In the genomic region with DNA sequence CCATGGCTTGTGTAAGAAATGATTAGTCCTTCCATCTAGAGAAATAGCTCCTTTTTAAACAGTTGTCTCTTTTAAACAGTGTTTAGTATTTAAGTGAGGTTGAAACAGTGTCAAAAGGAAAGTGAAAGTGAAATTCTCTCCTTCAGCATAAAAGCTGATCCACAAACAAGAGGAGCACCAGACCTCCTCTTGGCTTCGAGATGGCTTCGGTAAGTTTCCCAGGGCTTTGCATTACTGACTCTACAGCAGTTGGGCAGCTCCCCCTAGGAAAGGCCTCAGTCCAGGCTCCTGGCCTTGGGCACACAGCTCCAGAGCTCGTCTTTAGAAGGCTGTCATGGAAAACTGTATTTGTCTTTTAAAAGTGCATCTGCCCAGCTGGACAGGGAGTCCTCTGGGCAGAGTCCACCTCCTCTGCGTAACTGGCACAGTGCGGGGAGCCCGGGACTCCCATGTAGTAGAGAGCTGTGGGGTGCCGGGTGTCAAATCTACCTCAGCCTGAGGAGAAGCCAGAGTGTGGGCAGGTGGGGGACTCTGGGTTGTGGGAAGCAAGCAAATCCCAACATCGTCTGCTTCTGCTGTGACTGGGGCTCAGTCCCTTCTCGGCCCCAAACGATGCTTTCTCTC, we compare ENCODE assay signal across 8 cellular contexts. TPM values are rescaled to one million over a fixed set of nuclear protein-coding genes. Genes with fewer than 3 reads are reported as not detected.
DNase-seq lines count a peak whose midpoint lies in the region; ATAC-seq and TF ChIP-seq lines count a peak whose summit lies in the region.

A gene with protein sequence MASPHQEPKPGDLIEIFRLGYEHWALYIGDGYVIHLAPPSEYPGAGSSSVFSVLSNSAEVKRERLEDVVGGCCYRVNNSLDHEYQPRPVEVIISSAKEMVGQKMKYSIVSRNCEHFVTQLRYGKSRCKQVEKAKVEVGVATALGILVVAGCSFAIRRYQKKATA (plus strand): TSS at position 140 of the 624 bp plus-strand sequence. CDS start 61 bp downstream, at position 201.

- TF ChIP-seq POLR2A in GM19099 (IDR thresholded peaks at IDR 0.05; ENCODE audit: extremely low read depth, insufficient read length, low read depth) = peak; percentile 51

- CTCF ChIA-PET in AG04450 (lab: Charles Lee) = interaction anchor here (0.7 to 1.4 kb wide), 3 partner anchors 19 to 90 kb away, joined by 3 to 4 read pairs (median 3); no protein-coding TSS in a partner anchor
- CTCF ChIA-PET in RWPE1 (lab: Yijun Ruan, JAX) = interaction anchor here (0.6 to 0.7 kb wide), 2 partner anchors 32 to 819 kb away, joined by 4 to 7 read pairs; no protein-coding TSS in a partner anchor

- peaks cover 8% of the 10 kb centered on the region for H3K27me3 ChIP-seq in AG04450 (ENCODE audit: control insufficient read depth, insufficient read depth, low read length)

- no peaks in the 10 kb centered on the region for H3K9me3 ChIP-seq in AG04450 (ENCODE audit: control insufficient read depth, insufficient read depth, low read length)

- DNase-seq in AG04450 (ENCODE audit: low read depth, low spot score) = no peak
- peak; percentile 26 for DNase-seq in RWPE1 (ENCODE audit: low spot score)
- DNase-seq in central memory CD4-positive, alpha-beta T cell = peak; percentile 39
- peak; percentile 35 for DNase-seq in left kidney (ENCODE audit: low read depth, low spot score)
- DNase-seq in stimulated activated naive B cell treated with anti-CD40 and anti-IgM and Interleukin-4, amounts not matched to agents 10 μg/mL and 1 μg/mL and 100 μg/mL, for 72 hours = no peak
- no peak for DNase-seq in NCI-H524 (lab: John Stamatoyannopoulos, UW)

- TF ChIP-seq CTCF in AG04450 (IDR thresholded peaks at IDR 0.05; ENCODE audit: low read depth, low read length) (0 out of 2 replicates have a peak, but pooled peaks have one; percentile 8), RWPE1 (conservative IDR thresholded peaks at IDR 0.05; ENCODE audit: low read depth) (no peak)

- ATAC-seq in stimulated activated naive B cell treated with anti-CD40 and anti-IgM and Interleukin-4, amounts not matched to agents 10 μg/mL and 1 μg/mL and 100 μg/mL, for 72 hours (replicated peaks) = peak; percentile 44 to 52
- ATAC-seq in HG03025 (IDR thresholded peaks at IDR 0.05; ENCODE audit: low FRiP score, unreplicated experiment) = no peak

- POLR2A ChIA-PET in AG04450 (lab: Yijun Ruan, JAX) (no interaction called here), RWPE1 (lab: Yijun Ruan, JAX; ENCODE audit: low non-redundant PET) (no interaction called here)

- peak within 1 kb of the TSS; percentile 75 to 77 for H3K4me3 Mint-ChIP-seq in stimulated activated naive B cell treated with anti-CD40 and anti-IgM and Interleukin-4, amounts not matched to agents 10 μg/mL and 1 μg/mL and 100 μg/mL, for 72 hours

- H3K27ac Mint-ChIP-seq in stimulated activated naive B cell treated with anti-CD40 and anti-IgM and Interleukin-4, amounts not matched to agents 10 μg/mL and 1 μg/mL and 100 μg/mL, for 72 hours = peak within 1 kb of the TSS; percentile 63

- no peaks in the 10 kb centered on the region for H3K27me3 Mint-ChIP-seq in stimulated activated naive B cell treated with anti-CD40 and anti-IgM and Interleukin-4, amounts not matched to agents 10 μg/mL and 1 μg/mL and 100 μg/mL, for 72 hours

- H3K4me3 ChIP-seq in AG04450 (ENCODE audit: low read depth, low read length) = peak within 1 kb of the TSS; percentile 53

- no peaks in the 10 kb centered on the region for H3K36me3 Mint-ChIP-seq in stimulated activated naive B cell treated with anti-CD40 and anti-IgM and Interleukin-4, amounts not matched to agents 10 μg/mL and 1 μg/mL and 100 μg/mL, for 72 hours

- no peaks in the 10 kb centered on the region for H3K9me3 Mint-ChIP-seq in stimulated activated naive B cell treated with anti-CD40 and anti-IgM and Interleukin-4, amounts not matched to agents 10 μg/mL and 1 μg/mL and 100 μg/mL, for 72 hours

- H3K4me1 Mint-ChIP-seq in stimulated activated naive B cell treated with anti-CD40 and anti-IgM and Interleukin-4, amounts not matched to agents 10 μg/mL and 1 μg/mL and 100 μg/mL, for 72 hours = peaks cover 25 to 43% of the 10 kb centered on the region in 2 donors

- H3K27ac ChIP-seq in AG04450 (ENCODE audit: low read depth, low read length) (peak within 1 kb of the TSS; percentile 47), RWPE1 (peak within 1 kb of the TSS; percentile 65)

RNA-seq across cellular contexts. Expression of the gene that starts here (rescaled TPM):
- polyA plus RNA-seq in AG04450 (2011; rRNA removed) = 3.5 and 4.7 TPM in 2 replicates
- polyA minus RNA-seq in AG04450 (2011; rRNA and poly(A)+ RNA removed) = 2.5 and 3.1 TPM in 2 replicates

Comparison
In these comparisons a context has a peak if more than half of its experiments do, and no peak if none do; other contexts are left out.
1. DNase-seq: peak in RWPE1 (single experiment), central memory CD4-positive, alpha-beta T cell (single experiment) and left kidney (single experiment); none in AG04450 (single experiment), stimulated activated naive B cell treated with anti-CD40 and anti-IgM and Interleukin-4, amounts not matched to agents 10 μg/mL and 1 μg/mL and 100 μg/mL, for 72 hours (single experiment) and NCI-H524 (0 of 2).